ENCODE assay signal across 21 cellular contexts in the genomic region with DNA sequence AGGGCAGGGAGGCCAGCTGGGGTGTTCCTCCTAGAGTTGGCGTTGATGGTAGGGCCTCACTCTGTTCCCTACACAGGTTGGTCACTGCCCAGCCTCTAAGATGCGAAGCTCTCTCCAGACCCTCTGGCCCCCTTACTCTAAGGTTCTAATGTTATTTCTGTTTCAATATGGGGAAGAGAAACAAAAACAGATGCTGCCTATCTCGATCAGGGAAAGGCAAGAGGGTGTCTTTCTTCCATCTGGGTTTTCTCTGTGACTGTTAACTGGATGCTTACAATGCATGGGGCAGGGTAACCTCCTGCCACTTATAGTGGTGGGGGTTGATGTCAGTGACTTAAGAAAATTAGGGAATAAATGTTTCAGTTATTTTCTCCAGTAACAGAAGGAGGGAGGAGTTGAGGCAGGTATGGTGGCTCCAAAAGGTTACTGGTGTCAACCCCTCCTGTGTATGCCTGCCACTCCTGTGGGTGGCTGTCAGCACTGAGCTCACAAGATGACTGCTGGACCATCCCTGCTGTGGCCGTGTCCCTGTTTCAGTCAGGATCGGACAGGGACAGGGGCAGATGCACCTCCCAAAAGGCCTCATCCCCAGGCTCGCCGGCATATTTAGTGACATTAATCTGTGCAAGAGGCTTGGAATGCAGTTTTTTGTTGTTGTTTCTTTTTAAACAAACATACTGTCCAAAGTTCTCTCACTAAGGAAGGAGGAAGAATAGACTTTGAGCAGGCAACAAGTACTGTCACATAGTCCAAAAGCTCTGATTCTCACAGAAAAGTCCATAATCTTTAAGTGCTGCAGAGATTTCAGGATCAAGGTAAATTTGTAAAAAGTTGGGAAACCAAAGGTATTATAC.
"Had no signal": no experiment of that assay in that cellular context is flagged by ENCODE, and none has a peak within 500 bp of the region (broad histone marks: within the 10 kb centered on the region; RNA-seq: fewer than 3 reads in every experiment).

No MANE protein-coding gene starts in this region.

- DNase-seq: activated naive CD8-positive, alpha-beta T cell treated with anti-CD3 and anti-CD28 coated beads for 36 hours; activated T-cell treated with anti-CD3 and anti-CD28 coated beads, Interleukin-2, amount 50 U/mL, for 1 hour; amygdala; cerebellar nuclear complex; esophagus squamous epithelium; gastrocnemius medialis; head of caudate nucleus; kidney; left lung; ovary; psoas muscle; stimulated activated CD4-positive, alpha-beta T cell treated with anti-CD3 and anti-CD28 coated beads, Interleukin-1b, Interleukin-23, amount 100 ng/mL, for 48 hours; stimulated activated naive B cell treated with anti-CD40 and anti-IgM and Interleukin-4, amounts not matched to agents 10 μg/mL and 1 μg/mL and 100 μg/mL, for 72 hours; T-helper 9 cell; upper lobe of left lung had no signal

- ATAC-seq: activated T-helper 17 cell treated with anti-CD3 and anti-CD28 coated beads, Interleukin-2, amount 50 U/mL, for 72 hours; gastrocnemius medialis; left lung; natural killer cell treated with Interleukin-12 subunit alpha and Interleukin-12 subunit beta and Interleukin-15 and Interleukin-18, amount 100 ng/mL, for 72 hours; psoas muscle; stimulated activated naive B cell treated with anti-CD40 and anti-IgM and Interleukin-4, amounts not matched to agents 10 μg/mL and 1 μg/mL and 100 μg/mL, for 72 hours; WTC11 had no signal

- FAIRE-seq: kidney had no signal

- H3K27ac ChIP-seq: coronary artery, gastrocnemius medialis, left lung, neutrophil, ovary, psoas muscle, right atrium auricular region, upper lobe of left lung had no signal

- H3K27me3 ChIP-seq: esophagus squamous epithelium, gastrocnemius medialis, ovary, right atrium auricular region, upper lobe of left lung had no signal

- H3K36me3 ChIP-seq: esophagus squamous epithelium, gastrocnemius medialis, left lung, neutrophil, ovary, right atrium auricular region, upper lobe of left lung had no signal

- H3K9me3 ChIP-seq: esophagus squamous epithelium, gastrocnemius medialis, left lung, neutrophil, ovary, psoas muscle, right atrium auricular region, upper lobe of left lung had no signal

- H3K4me3 ChIP-seq: coronary artery, esophagus squamous epithelium, gastrocnemius medialis, left lung, ovary, psoas muscle, right atrium auricular region, upper lobe of left lung had no signal
